Comparison of ENCODE assay signal across 9 cellular contexts in the genomic region with DNA sequence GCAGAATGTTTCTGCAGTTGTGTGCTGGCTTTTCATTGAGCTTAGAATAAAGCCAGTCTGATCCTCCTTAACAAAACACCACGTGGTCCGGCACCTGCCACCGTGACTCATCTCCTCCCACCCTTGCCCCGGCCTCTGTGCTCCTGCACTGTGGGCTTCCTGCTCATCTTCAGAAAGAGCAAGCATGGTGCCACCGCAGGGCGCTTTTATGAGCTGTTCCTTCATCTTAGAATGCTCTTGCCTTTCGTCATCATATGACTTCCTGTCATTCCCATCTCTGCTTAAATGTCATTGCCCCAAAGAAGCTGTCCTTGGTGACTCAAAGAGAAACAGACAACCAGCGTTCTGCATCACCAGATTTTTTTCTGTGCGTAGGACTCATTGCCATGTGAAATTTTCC.
A peak's percentile ranks its signal among the peaks of the same experiment; 100 is the strongest.
DNase-seq lines count a peak whose midpoint lies in the region; ATAC-seq, FAIRE-seq and TF ChIP-seq lines count a peak whose summit lies in the region.
"Had no signal": no experiment of that assay in that cellular context is flagged by ENCODE, and none has a peak within 500 bp of the region (broad histone marks: within the 10 kb centered on the region; RNA-seq: fewer than 3 reads in every experiment).

No MANE protein-coding gene starts in this region.

- intact Hi-C loops in CD4-positive, alpha-beta T cell (cut with DNase I, micrococcal nuclease): loop anchor here (5.0 to 10.0 kb wide), 4 partner anchors 501 to 1211 kb away; a partner anchor contains a TSS
- intact Hi-C loops in GM12878 (cut with micrococcal nuclease; ENCODE audit: unreplicated experiment): no loop called here
- intact Hi-C loops in right cardiac atrium (cut with DNase I): no loop called here

- H3K9me3 ChIP-seq in CD4-positive, alpha-beta T cell (ENCODE audit: control insufficient read depth, low read length): no peaks in the 10 kb centered on the region
- H3K9me3 ChIP-seq in GM12878 (replicated peaks; ENCODE audit: control insufficient read depth, insufficient read depth, low read length) (no peaks in the 10 kb centered on the region), right cardiac atrium (ENCODE audit: control insufficient read depth, low read length) (no peaks in the 10 kb centered on the region)

- TF ChIP-seq EP300 in GM12878 (IDR thresholded peaks at IDR 0.05; ENCODE audit: borderline replicate concordance in 1 of 2, control insufficient read depth in 1 of 2, low read depth in 2 of 2, low read length in 2 of 2): no peak

- peak overlapping the region; percentile 35 for H3K27ac Mint-ChIP-seq in CD4-positive, alpha-beta T cell
- no peak overlapping the region for H3K27ac Mint-ChIP-seq in immature natural killer cell

- no peak overlapping the region for H2AFZ ChIP-seq in GM12878 (ENCODE audit: control insufficient read depth, low read depth, low read length)

- DNase-seq in CD4-positive, alpha-beta T cell: peak; percentile 24 to 81 (median 64)
- peak; percentile 68 for DNase-seq in T-helper 22 cell (ENCODE audit: low read depth)
- no peak for DNase-seq in GM12878 (ENCODE audit: low read depth, low spot score)
- peak; percentile 67 to 83 for DNase-seq in stimulated activated CD4-positive, alpha-beta T cell treated with anti-CD3 and anti-CD28 coated beads, Interleukin-4, amount 100 ng/mL, for 48 hours (ENCODE audit: low read depth in 2 of 2)
- no peak for DNase-seq in immature natural killer cell
- DNase-seq in right cardiac atrium: no peak
- no peak for DNase-seq in NCI-H1092 (lab: John Stamatoyannopoulos, UW)

- H3K27me3 Mint-ChIP-seq in CD4-positive, alpha-beta T cell: no peaks in the 10 kb centered on the region
- peaks cover 0 to 10% (median 3%) of the 10 kb centered on the region in 3 donors for H3K27me3 Mint-ChIP-seq in immature natural killer cell (ENCODE audit: low read depth in 3 of 3)

- POLR2A ChIA-PET in CD4-positive, alpha-beta T cell (lab: Charles Lee): interaction anchor here (1.2 kb wide), 1 partner anchor 27 kb away, joined by 3 read pairs; no protein-coding TSS in a partner anchor
- POLR2A ChIA-PET in GM12878 (lab: Charles Lee): interaction anchor here (0.6 kb wide), 1 partner anchor 52 kb away, joined by 4 read pairs; no protein-coding TSS in a partner anchor

- BruUV-seq in GM12878 (replicated peaks; lab: Mats Ljungman, UMichigan): no TSS peak

- no peaks in the 10 kb centered on the region for H3K79me2 ChIP-seq in GM12878 (ENCODE audit: control insufficient read depth, insufficient read depth, low read length)

- no peaks in the 10 kb centered on the region for H3K36me3 ChIP-seq in GM12878 (ENCODE audit: control insufficient read depth in 2 of 2, insufficient read depth in 2 of 2, low read length in 1 of 2)

- in situ Hi-C loops in GM12878 (cut with MboI): no loop called here

- no peak for TF ChIP-seq RAD21 in GM12878 (IDR thresholded peaks at IDR 0.05; ENCODE audit: insufficient read depth, low read depth, low read length)

- H3K9me3 Mint-ChIP-seq in CD4-positive, alpha-beta T cell: no peaks in the 10 kb centered on the region
- no peaks in the 10 kb centered on the region for H3K9me3 Mint-ChIP-seq in immature natural killer cell

- no peaks in the 10 kb centered on the region for H4K20me1 ChIP-seq in GM12878 (ENCODE audit: control insufficient read depth, insufficient read depth)

- H3K4me1 ChIP-seq in GM12878 (ENCODE audit: control insufficient read depth, insufficient read depth, low read length) (no peaks in the 10 kb centered on the region), right cardiac atrium (ENCODE audit: control insufficient read depth, insufficient read depth, low read length) (no peaks in the 10 kb centered on the region)

- FAIRE-seq in GM12878 (lab: Jason Lieb, UNC): no peak
- FAIRE-seq: colon had no signal

- peaks cover 19% of the 10 kb centered on the region for H3K4me1 Mint-ChIP-seq in CD4-positive, alpha-beta T cell (ENCODE audit: low read depth)
- H3K4me1 Mint-ChIP-seq in immature natural killer cell: no peaks in the 10 kb centered on the region

- H3K27ac ChIP-seq in CD4-positive, alpha-beta T cell (ENCODE audit: low read depth, low read length): no peak overlapping the region
- H3K27ac ChIP-seq in GM12878 (ENCODE audit: control insufficient read depth, insufficient read depth) (no peak overlapping the region), right cardiac atrium (ENCODE audit: low read length) (no peak overlapping the region)

- no peak for TF ChIP-seq CTCF in CD4-positive, alpha-beta T cell (IDR thresholded peaks at IDR 0.05)
- TF ChIP-seq CTCF in GM12878 (IDR thresholded peaks at IDR 0.05 in 2 of 3, conservative IDR thresholded peaks at IDR 0.05 in 1 of 3; ENCODE audit: control insufficient read depth in 2 of 3, extremely low read depth in 1 of 3, insufficient read depth in 1 of 3, low read depth in 3 of 3, low read length in 3 of 3): no peak

- H3K27me3 ChIP-seq in CD4-positive, alpha-beta T cell (ENCODE audit: control insufficient read depth, insufficient read depth, low read length): no peaks in the 10 kb centered on the region
- H3K27me3 ChIP-seq in GM12878 (replicated peaks in 1 of 2; ENCODE audit: control insufficient read depth in 2 of 2, insufficient read depth in 2 of 2, low read length in 1 of 2) (no peaks in the 10 kb centered on the region), right cardiac atrium (ENCODE audit: control insufficient read depth, insufficient read depth) (no peaks in the 10 kb centered on the region)

- no peak for TF ChIP-seq POLR2A in GM12878 (IDR thresholded peaks at IDR 0.05; ENCODE audit: low read depth, low read length)

- H3K4me2 ChIP-seq in GM12878 (ENCODE audit: control insufficient read depth, insufficient read depth): no peak overlapping the region

- WGBS in GM12878 (ENCODE audit: insufficient coverage, insufficient replicate concordance, low lambda C conversion rate, missing lambda C conversion rate): 2% methylated on average over 9 of the region's 9 CpGs
- 66% methylated on average over 9 of the region's 9 CpGs for WGBS in right cardiac atrium

- no peaks in the 10 kb centered on the region for H3K36me3 Mint-ChIP-seq in CD4-positive, alpha-beta T cell (ENCODE audit: low read depth)
- H3K36me3 Mint-ChIP-seq in immature natural killer cell: no peaks in the 10 kb centered on the region

- H3K9ac ChIP-seq in GM12878 (ENCODE audit: control insufficient read depth, insufficient read depth, low read length): no peak overlapping the region

- H3K4me3 ChIP-seq in GM12878 (no peak overlapping the region), right cardiac atrium (ENCODE audit: low read length) (no peak overlapping the region)

- H3K4me3 Mint-ChIP-seq in CD4-positive, alpha-beta T cell: peak overlapping the region; percentile 32
- no peak overlapping the region for H3K4me3 Mint-ChIP-seq in immature natural killer cell

- RAD21 ChIA-PET in GM12878 (lab: Charles Lee; ENCODE audit: unreplicated experiment): interaction anchor here (1.0 to 3.8 kb wide), 10 partner anchors 12 to 689 kb away, joined by 3 to 17 read pairs (median 4); a partner anchor contains a TSS

- SMC1A ChIA-PET in GM12878 (lab: Charles Lee; ENCODE audit: uncharacterized antibody, unreplicated experiment): interaction anchor here (0.8 to 4.1 kb wide), 16 partner anchors 10 to 689 kb away, joined by 3 to 42 read pairs (median 4); no protein-coding TSS in a partner anchor

- peak; percentile 98 for ATAC-seq in CD4-positive, alpha-beta T cell (ENCODE audit: poor library complexity)
- ATAC-seq in HG02884 (IDR thresholded peaks at IDR 0.05; ENCODE audit: unreplicated experiment) (peak; percentile 82), GM12878 (peak; percentile 90), right cardiac atrium (no peak)

- CTCF ChIA-PET in CD4-positive, alpha-beta T cell (lab: Charles Lee): no interaction called here
- CTCF ChIA-PET in GM12878 (lab: Yijun Ruan, JAX): interaction anchor here (0.8 to 6.9 kb wide), 16 partner anchors 9 to 691 kb away, joined by 3 to 53 read pairs (median 4); a partner anchor contains a TSS

TF ChIP-seq in GM12878, 131 proteins besides CTCF, POLR2A, EP300 and RAD21 (continues in another document):
- TF ChIP-seq, protein P1, sequence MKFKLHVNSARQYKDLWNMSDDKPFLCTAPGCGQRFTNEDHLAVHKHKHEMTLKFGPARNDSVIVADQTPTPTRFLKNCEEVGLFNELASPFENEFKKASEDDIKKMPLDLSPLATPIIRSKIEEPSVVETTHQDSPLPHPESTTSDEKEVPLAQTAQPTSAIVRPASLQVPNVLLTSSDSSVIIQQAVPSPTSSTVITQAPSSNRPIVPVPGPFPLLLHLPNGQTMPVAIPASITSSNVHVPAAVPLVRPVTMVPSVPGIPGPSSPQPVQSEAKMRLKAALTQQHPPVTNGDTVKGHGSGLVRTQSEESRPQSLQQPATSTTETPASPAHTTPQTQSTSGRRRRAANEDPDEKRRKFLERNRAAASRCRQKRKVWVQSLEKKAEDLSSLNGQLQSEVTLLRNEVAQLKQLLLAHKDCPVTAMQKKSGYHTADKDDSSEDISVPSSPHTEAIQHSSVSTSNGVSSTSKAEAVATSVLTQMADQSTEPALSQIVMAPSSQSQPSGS (IDR thresholded peaks at IDR 0.05; ENCODE audit: low read length): no peak
- no peak for TF ChIP-seq HDAC2 (IDR thresholded peaks at IDR 0.05)
- TF ChIP-seq SRF (IDR thresholded peaks at IDR 0.05; ENCODE audit: low read depth in 2 of 2, low read length in 2 of 2): no peak
- peak; percentile 81 for TF ChIP-seq RAD51 (IDR thresholded peaks at IDR 0.05)
- TF ChIP-seq IKZF1 (conservative IDR thresholded peaks at IDR 0.05): peak; percentile 41; the same call in 1 of the 2 replicates
- no peak for TF ChIP-seq SMAD5 (IDR thresholded peaks at IDR 0.05; ENCODE audit: low read depth)
- TF ChIP-seq YBX1 (IDR thresholded peaks at IDR 0.05): no peak

Comparison
In these comparisons a context has a peak if more than half of its experiments do, and no peak if none do; other contexts are left out.
1. ATAC-seq: peak in CD4-positive, alpha-beta T cell (single experiment), HG02884 (single experiment) and GM12878 (single experiment); none in right cardiac atrium (0 of 2).
2. DNase-seq: peak in CD4-positive, alpha-beta T cell (10 of 10), T-helper 22 cell (single experiment) and stimulated activated CD4-positive, alpha-beta T cell treated with anti-CD3 and anti-CD28 coated beads, Interleukin-4, amount 100 ng/mL, for 48 hours (2 of 2); none in GM12878 (single experiment), immature natural killer cell (0 of 3), right cardiac atrium (0 of 3) and NCI-H1092 (single experiment).
3. intact Hi-C loops: an anchor here in CD4-positive, alpha-beta T cell (5.0 to 10.0 kb wide); none called in GM12878 and right cardiac atrium.